11 cellular contexts compared by ENCODE assay signal in the genomic region with DNA sequence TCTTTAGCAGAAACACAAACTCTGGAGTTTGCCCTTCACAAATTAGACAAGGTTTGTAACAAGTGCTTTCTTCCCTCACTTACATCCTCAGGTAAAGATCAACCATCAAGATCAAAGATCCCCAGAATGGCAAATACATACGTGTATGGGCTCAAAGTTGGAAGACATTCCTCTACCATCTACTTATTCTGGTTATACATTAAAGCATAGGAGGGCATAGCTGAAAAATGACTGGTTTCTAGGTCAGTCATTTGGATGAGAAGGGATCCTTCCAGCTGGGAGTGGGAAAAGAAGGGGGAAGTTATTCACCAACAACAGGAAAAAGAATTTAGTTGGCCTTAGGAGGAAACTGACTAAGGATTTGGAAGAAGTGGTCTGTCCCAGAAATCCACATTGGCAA. TPM values are rescaled to one million over a fixed set of nuclear protein-coding genes. Genes with fewer than 3 reads are reported as not detected.
A peak's percentile ranks its signal among the peaks of the same experiment; 100 is the strongest.
DNase-seq lines count a peak whose midpoint lies in the region; ATAC-seq and TF ChIP-seq lines count a peak whose summit lies in the region.
"Had no signal": no experiment of that assay in that cellular context is flagged by ENCODE, and none has a peak within 500 bp of the region (broad histone marks: within the 10 kb centered on the region; RNA-seq: fewer than 3 reads in every experiment).

No MANE protein-coding gene starts in this region.

- peaks cover 9% of the 10 kb centered on the region for H3K4me1 ChIP-seq in rectal smooth muscle tissue (ENCODE audit: control insufficient read depth, insufficient read depth, low read length)

- H3K4me3 ChIP-seq in AG04450 (ENCODE audit: low read depth, low read length) (peak overlapping the region; percentile 85), astrocyte of the cerebellum (ENCODE audit: low read depth, low read length) (peak overlapping the region; percentile 87), rectal smooth muscle tissue (ENCODE audit: low read length) (peak overlapping the region; percentile 72)

- no peak overlapping the region for H3K9ac ChIP-seq in rectal smooth muscle tissue (ENCODE audit: low read length)

- H3K9me3 ChIP-seq in AG04450 (ENCODE audit: control insufficient read depth, insufficient read depth, low read length): no peaks in the 10 kb centered on the region

- no peaks in the 10 kb centered on the region for H3K36me3 ChIP-seq in rectal smooth muscle tissue (ENCODE audit: control insufficient read depth, insufficient read depth, low read length)

- H3K27me3 ChIP-seq in AG04450 (ENCODE audit: control insufficient read depth, insufficient read depth, low read length) (no peaks in the 10 kb centered on the region), rectal smooth muscle tissue (ENCODE audit: control insufficient read depth, insufficient read depth, low read length) (no peaks in the 10 kb centered on the region)

- ATAC-seq in GM19463 (IDR thresholded peaks at IDR 0.05; ENCODE audit: unreplicated experiment) (no peak), HG03280 (IDR thresholded peaks at IDR 0.05; ENCODE audit: unreplicated experiment) (no peak)

- H3K27ac ChIP-seq in AG04450 (ENCODE audit: low read depth, low read length) (peak overlapping the region; percentile 22), rectal smooth muscle tissue (ENCODE audit: low read depth, low read length) (peak overlapping the region; percentile 64)

- TF ChIP-seq CTCF in AG04450 (IDR thresholded peaks at IDR 0.05; ENCODE audit: low read depth, low read length) (no peak), astrocyte of the cerebellum (IDR thresholded peaks at IDR 0.05; ENCODE audit: low read depth, low read length, missing control alignments) (no peak)

- DNase-seq in AG04450 (ENCODE audit: low read depth, low spot score): no peak
- no peak for DNase-seq in astrocyte of the cerebellum (ENCODE audit: low read depth)
- DNase-seq in glomerular visceral epithelial cell (ENCODE audit: extremely low spot score): peak; percentile 27
- DNase-seq in activated CD4-positive, alpha-beta T cell treated with anti-CD3 and anti-CD28 coated beads for 48 hours: no peak
- DNase-seq in RPMI8226: no peak
- DNase-seq: activated CD4-positive, alpha-beta T cell treated with anti-CD3 and anti-CD28 coated beads, Interleukin-2, amount 10 ng/mL, durations not matched to agents 24 days and 14 days; HCEC 1CT; NCI-H510A had no signal

- CTCF ChIA-PET in AG04450 (lab: Charles Lee): interaction anchor here (1.1 to 3.8 kb wide), 4 partner anchors 9 to 125 kb away, joined by 3 to 62 read pairs (median 3); no protein-coding TSS in a partner anchor

- in situ Hi-C loops in astrocyte of the cerebellum (cut with HindIII; ENCODE audit: low sequenced_read_pairs): loop anchor here (5.0 kb wide), 2 partner anchors 59 to 119 kb away; no protein-coding TSS in a partner anchor

- POLR2A ChIA-PET in AG04450 (lab: Yijun Ruan, JAX): interaction anchor here (1.1 to 3.3 kb wide), 5 partner anchors 26 to 95 kb away, joined by 5 to 75 read pairs (median 37); no protein-coding TSS in a partner anchor

RNA-seq across cellular contexts. Expression of gene DAB2, which starts 1.9 kb away (rescaled TPM):
- polyA plus RNA-seq in AG04450 (2011; rRNA removed): 177 and 206 TPM in 2 replicates
- polyA minus RNA-seq in AG04450 (2011; rRNA and poly(A)+ RNA removed): 211 and 260 TPM in 2 replicates

RNA-seq across cellular contexts. Expression of gene C9, which starts 58.6 kb away (rescaled TPM):
- 0.02 TPM in 1 of 2 replicates, not detected in the other for polyA plus RNA-seq in AG04450 (2011; rRNA removed)
- polyA minus RNA-seq in AG04450 (2011; rRNA and poly(A)+ RNA removed): not detected in 2 replicates
